21 cellular contexts compared by ENCODE assay signal in the genomic region with DNA sequence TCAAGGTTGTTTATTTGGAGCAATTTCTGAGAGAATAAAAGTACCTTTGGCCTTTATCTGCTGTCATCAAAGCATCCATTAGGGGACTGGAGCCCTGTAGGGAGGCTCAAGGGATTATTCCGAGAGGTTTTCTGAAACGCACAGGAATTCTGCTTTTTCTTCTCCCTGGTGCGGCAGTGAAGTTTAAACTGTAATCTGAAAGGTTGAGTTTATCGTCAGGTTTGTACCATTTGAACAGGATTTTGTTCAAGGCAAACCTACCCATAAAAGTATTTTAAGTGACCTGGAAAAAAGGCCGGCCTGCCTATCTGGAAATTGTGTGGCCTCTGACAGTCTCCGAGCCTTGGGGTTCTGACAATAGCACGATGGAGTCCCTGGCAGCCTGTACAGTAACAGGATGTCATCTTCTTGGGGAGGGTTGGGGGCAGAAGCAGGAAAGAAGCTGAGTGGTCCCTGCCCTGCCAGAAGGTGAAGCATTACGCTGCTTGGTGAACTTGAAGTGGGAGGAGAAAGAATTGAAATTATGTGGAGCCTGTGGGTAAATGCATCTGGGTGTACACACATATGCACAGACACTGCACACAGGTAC.
"Had no signal": no experiment of that assay in that cellular context is flagged by ENCODE, and none has a peak within 500 bp of the region (broad histone marks: within the 10 kb centered on the region; RNA-seq: fewer than 3 reads in every experiment).

No MANE protein-coding gene starts in this region.

- H3K9ac ChIP-seq: parathyroid adenoma had no signal

- H3K27ac ChIP-seq: dorsolateral prefrontal cortex, heart left ventricle, parathyroid adenoma, right atrium auricular region, tibial artery, upper lobe of left lung, uterus had no signal

- H3K36me3 ChIP-seq: heart left ventricle, right atrium auricular region, tibial artery, upper lobe of left lung, uterus had no signal

- H3K4me1 Mint-ChIP-seq: central memory CD8-positive, alpha-beta T cell; naive thymus-derived CD4-positive, alpha-beta T cell; stimulated activated memory B cell treated with anti-CD40 and anti-IgM and Interleukin-4, amounts not matched to agents 10 μg/mL and 1 μg/mL and 100 μg/mL, for 72 hours had no signal

- H3K27me3 ChIP-seq: heart left ventricle, right atrium auricular region, tibial artery, upper lobe of left lung, uterus had no signal

- H3K4me3 Mint-ChIP-seq: central memory CD8-positive, alpha-beta T cell; naive thymus-derived CD4-positive, alpha-beta T cell; nephron progenitor cell; stimulated activated memory B cell treated with anti-CD40 and anti-IgM and Interleukin-4, amounts not matched to agents 10 μg/mL and 1 μg/mL and 100 μg/mL, for 72 hours; stimulated activated naive CD8-positive, alpha-beta T cell treated with anti-CD3 and anti-CD28 coated beads, Interleukin-15, Interleukin-2, amounts not matched to agents 100 ng/mL and 50 ng/mL, for 24 hours had no signal

- H3K4me3 ChIP-seq: dorsolateral prefrontal cortex, heart left ventricle, right atrium auricular region, tibial artery, upper lobe of left lung, uterus had no signal

- H3K36me3 Mint-ChIP-seq: naive thymus-derived CD4-positive, alpha-beta T cell; stimulated activated memory B cell treated with anti-CD40 and anti-IgM and Interleukin-4, amounts not matched to agents 10 μg/mL and 1 μg/mL and 100 μg/mL, for 72 hours had no signal

- H3K9me3 ChIP-seq: heart left ventricle, right atrium auricular region, tibial artery, upper lobe of left lung, uterus had no signal

- H3K27ac Mint-ChIP-seq: naive thymus-derived CD4-positive, alpha-beta T cell; nephron progenitor cell; stimulated activated memory B cell treated with anti-CD40 and anti-IgM and Interleukin-4, amounts not matched to agents 10 μg/mL and 1 μg/mL and 100 μg/mL, for 72 hours; stimulated activated naive CD8-positive, alpha-beta T cell treated with anti-CD3 and anti-CD28 coated beads, Interleukin-15, Interleukin-2, amounts not matched to agents 100 ng/mL and 50 ng/mL, for 24 hours had no signal

- FAIRE-seq: endometrium, frontal cortex, islet of Langerhans had no signal

- H3K9me3 Mint-ChIP-seq: central memory CD8-positive, alpha-beta T cell; stimulated activated naive CD8-positive, alpha-beta T cell treated with anti-CD3 and anti-CD28 coated beads, Interleukin-15, Interleukin-2, amounts not matched to agents 100 ng/mL and 50 ng/mL, for 24 hours had no signal

- DNase-seq: cortex of kidney; effector CD8-positive, alpha-beta T cell; heart left ventricle; mammary epithelial cell; naive thymus-derived CD4-positive, alpha-beta T cell; occipital lobe; stimulated activated CD4-positive, alpha-beta T cell treated with anti-CD3 and anti-CD28 coated beads, Interleukin-4, amount 100 ng/mL, for 1 hour; tibial artery; uterus had no signal

- ATAC-seq: esophagus mucosa; naive thymus-derived CD4-positive, alpha-beta T cell; stimulated activated memory B cell treated with anti-CD40 and anti-IgM and Interleukin-4, amounts not matched to agents 10 μg/mL and 1 μg/mL and 100 μg/mL, for 72 hours had no signal

- H3K27me3 Mint-ChIP-seq: central memory CD8-positive, alpha-beta T cell; stimulated activated memory B cell treated with anti-CD40 and anti-IgM and Interleukin-4, amounts not matched to agents 10 μg/mL and 1 μg/mL and 100 μg/mL, for 72 hours; stimulated activated naive CD8-positive, alpha-beta T cell treated with anti-CD3 and anti-CD28 coated beads, Interleukin-15, Interleukin-2, amounts not matched to agents 100 ng/mL and 50 ng/mL, for 24 hours had no signal

- H3K4me1 ChIP-seq: heart left ventricle, parathyroid adenoma, right atrium auricular region, tibial artery, upper lobe of left lung, uterus had no signal
